In the genomic region with DNA sequence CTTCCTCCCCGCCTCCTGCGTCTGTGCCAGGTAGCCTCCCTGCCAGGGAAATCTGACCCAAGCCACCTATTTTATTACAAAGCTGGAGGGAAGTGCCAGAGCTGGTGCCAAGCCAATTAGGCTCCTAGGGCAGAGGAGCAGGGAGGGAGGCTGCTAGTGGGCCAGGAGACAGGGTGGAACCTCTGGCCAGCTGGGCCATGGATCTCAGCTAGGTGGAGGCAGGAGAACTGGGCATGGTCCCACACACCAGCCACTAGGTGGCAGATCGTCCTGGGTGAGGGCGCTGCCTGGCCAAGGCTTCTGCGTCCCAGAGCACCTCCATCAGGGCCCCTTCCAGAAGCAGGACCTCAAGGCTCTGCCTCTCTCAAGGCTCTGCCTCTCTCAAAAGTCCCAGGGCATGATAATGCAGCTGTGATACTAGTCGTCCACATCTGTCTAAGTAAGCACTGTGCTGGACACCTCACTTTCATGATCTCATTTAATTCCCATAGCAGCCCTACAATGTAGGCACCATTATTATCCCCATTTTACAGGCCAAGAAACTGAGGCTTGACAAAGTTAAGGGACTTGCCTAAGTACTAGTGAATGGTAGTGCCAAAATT, we compare ENCODE assay signal across 1 cellular context.
A peak's percentile ranks its signal among the peaks of the same experiment; 100 is the strongest.
TF ChIP-seq lines count a peak whose summit lies in the region.

No MANE protein-coding gene starts in this region.

TF ChIP-seq in H1, 55 proteins besides CTCF, POLR2A, EP300 and RAD21:
- TF ChIP-seq CBX5 (IDR thresholded peaks at IDR 0.05; ENCODE audit: low read depth, low read length) (no peak), EZH2 (IDR thresholded peaks at IDR 0.05; ENCODE audit: low read depth, low read length, severe bottlenecking) (no peak), BRCA1 (IDR thresholded peaks at IDR 0.05; ENCODE audit: low read depth, low read length) (no peak), PHF8 (conservative IDR thresholded peaks at IDR 0.05; ENCODE audit: low read depth, low read length) (no peak), TCF12 (IDR thresholded peaks at IDR 0.05; ENCODE audit: low read depth, low read length) (no peak), BACH1 (IDR thresholded peaks at IDR 0.05; ENCODE audit: low read length) (no peak), MAFK (IDR thresholded peaks at IDR 0.05; ENCODE audit: low read depth, low read length) (no peak), NANOG (IDR thresholded peaks at IDR 0.05; ENCODE audit: insufficient read depth, low read depth, low read length, poor library complexity, severe bottlenecking) (no peak), RFX5 (IDR thresholded peaks at IDR 0.05; ENCODE audit: borderline replicate concordance, low read depth, low read length) (no peak), GTF2F1 (IDR thresholded peaks at IDR 0.05; ENCODE audit: borderline replicate concordance, low read depth, low read length) (no peak), GABPA (IDR thresholded peaks at IDR 0.05; ENCODE audit: borderline replicate concordance, insufficient read depth, low read length) (peak; percentile 54; the same call in 1 of the 2 replicates), SP1 (IDR thresholded peaks at IDR 0.05; ENCODE audit: low read depth, low read length) (no peak), POU5F1 (IDR thresholded peaks at IDR 0.05; ENCODE audit: low read depth, low read length) (no peak), CREB1 (IDR thresholded peaks at IDR 0.05) (peak; percentile 41; the same call in 1 of the 2 replicates), KDM5A (IDR thresholded peaks at IDR 0.05; ENCODE audit: low read length) (no peak), HDAC6 (IDR thresholded peaks at IDR 0.05; ENCODE audit: low read depth, low read length) (no peak), EGR1 (IDR thresholded peaks at IDR 0.05; ENCODE audit: borderline replicate concordance, low read depth, low read length) (no peak), TAF7 (optimal IDR thresholded peaks at IDR 0.05; ENCODE audit: borderline replicate concordance, low read depth, low read length) (no peak), ZNF274 (IDR thresholded peaks at IDR 0.05; ENCODE audit: borderline replicate concordance, extremely low read depth, low read length) (no peak), RNF2 (IDR thresholded peaks at IDR 0.05; ENCODE audit: borderline replicate concordance, low read depth, low read length, missing control alignments, poor library complexity, severe bottlenecking) (no peak), CEBPB (IDR thresholded peaks at IDR 0.05; ENCODE audit: low read depth, low read length) (no peak), SAP30 (IDR thresholded peaks at IDR 0.05; ENCODE audit: insufficient read depth, insufficient replicate concordance, low read length) (no peak), SIRT6 (IDR thresholded peaks at IDR 0.05; ENCODE audit: low read length) (no peak), CHD1 (IDR thresholded peaks at IDR 0.05; ENCODE audit: low read depth, low read length) (no peak), TBP (IDR thresholded peaks at IDR 0.05; ENCODE audit: low read depth, low read length) (peak; percentile 12; the same call in 1 of the 2 replicates), KDM1A (IDR thresholded peaks at IDR 0.05; ENCODE audit: borderline replicate concordance, low read length) (peak; percentile 97), KDM4A (IDR thresholded peaks at IDR 0.05; ENCODE audit: low read depth, low read length, severe bottlenecking) (no peak), SUZ12 (IDR thresholded peaks at IDR 0.05; ENCODE audit: low read length) (no peak), BCL11A (IDR thresholded peaks at IDR 0.05; ENCODE audit: low read depth in 2 of 2, low read length in 2 of 2) (no peak), RXRA (IDR thresholded peaks at IDR 0.05; ENCODE audit: insufficient read depth, low read depth, low read length) (no peak), CBX8 (IDR thresholded peaks at IDR 0.05; ENCODE audit: borderline replicate concordance, low read depth, low read length) (no peak), SIN3A (conservative IDR thresholded peaks at IDR 0.05 in 1 of 2, IDR thresholded peaks at IDR 0.05 in 1 of 2; ENCODE audit: low read depth in 1 of 2, low read length in 2 of 2) (no peak), YY1 (IDR thresholded peaks at IDR 0.05; ENCODE audit: low read depth, low read length) (no peak), TEAD4 (IDR thresholded peaks at IDR 0.05; ENCODE audit: low read depth, low read length) (0 out of 2 replicates have a peak, but pooled peaks have one; percentile 54), POLR2AphosphoS5 (IDR thresholded peaks at IDR 0.05; ENCODE audit: low read depth, low read length) (no peak), HDAC2 (IDR thresholded peaks at IDR 0.05; ENCODE audit: borderline replicate concordance in 1 of 2, low read depth in 2 of 2, low read length in 2 of 2) (peak in 1 of 2 experiments; percentile 66; a peak in 1 of 4 replicates), SIX5 (IDR thresholded peaks at IDR 0.05; ENCODE audit: low read depth, low read length) (no peak), RBBP5 (IDR thresholded peaks at IDR 0.05; ENCODE audit: borderline replicate concordance, low read depth, low read length) (no peak), JUND (IDR thresholded peaks at IDR 0.05; ENCODE audit: low read length) (no peak)
- TF ChIP-seq, protein P1, sequence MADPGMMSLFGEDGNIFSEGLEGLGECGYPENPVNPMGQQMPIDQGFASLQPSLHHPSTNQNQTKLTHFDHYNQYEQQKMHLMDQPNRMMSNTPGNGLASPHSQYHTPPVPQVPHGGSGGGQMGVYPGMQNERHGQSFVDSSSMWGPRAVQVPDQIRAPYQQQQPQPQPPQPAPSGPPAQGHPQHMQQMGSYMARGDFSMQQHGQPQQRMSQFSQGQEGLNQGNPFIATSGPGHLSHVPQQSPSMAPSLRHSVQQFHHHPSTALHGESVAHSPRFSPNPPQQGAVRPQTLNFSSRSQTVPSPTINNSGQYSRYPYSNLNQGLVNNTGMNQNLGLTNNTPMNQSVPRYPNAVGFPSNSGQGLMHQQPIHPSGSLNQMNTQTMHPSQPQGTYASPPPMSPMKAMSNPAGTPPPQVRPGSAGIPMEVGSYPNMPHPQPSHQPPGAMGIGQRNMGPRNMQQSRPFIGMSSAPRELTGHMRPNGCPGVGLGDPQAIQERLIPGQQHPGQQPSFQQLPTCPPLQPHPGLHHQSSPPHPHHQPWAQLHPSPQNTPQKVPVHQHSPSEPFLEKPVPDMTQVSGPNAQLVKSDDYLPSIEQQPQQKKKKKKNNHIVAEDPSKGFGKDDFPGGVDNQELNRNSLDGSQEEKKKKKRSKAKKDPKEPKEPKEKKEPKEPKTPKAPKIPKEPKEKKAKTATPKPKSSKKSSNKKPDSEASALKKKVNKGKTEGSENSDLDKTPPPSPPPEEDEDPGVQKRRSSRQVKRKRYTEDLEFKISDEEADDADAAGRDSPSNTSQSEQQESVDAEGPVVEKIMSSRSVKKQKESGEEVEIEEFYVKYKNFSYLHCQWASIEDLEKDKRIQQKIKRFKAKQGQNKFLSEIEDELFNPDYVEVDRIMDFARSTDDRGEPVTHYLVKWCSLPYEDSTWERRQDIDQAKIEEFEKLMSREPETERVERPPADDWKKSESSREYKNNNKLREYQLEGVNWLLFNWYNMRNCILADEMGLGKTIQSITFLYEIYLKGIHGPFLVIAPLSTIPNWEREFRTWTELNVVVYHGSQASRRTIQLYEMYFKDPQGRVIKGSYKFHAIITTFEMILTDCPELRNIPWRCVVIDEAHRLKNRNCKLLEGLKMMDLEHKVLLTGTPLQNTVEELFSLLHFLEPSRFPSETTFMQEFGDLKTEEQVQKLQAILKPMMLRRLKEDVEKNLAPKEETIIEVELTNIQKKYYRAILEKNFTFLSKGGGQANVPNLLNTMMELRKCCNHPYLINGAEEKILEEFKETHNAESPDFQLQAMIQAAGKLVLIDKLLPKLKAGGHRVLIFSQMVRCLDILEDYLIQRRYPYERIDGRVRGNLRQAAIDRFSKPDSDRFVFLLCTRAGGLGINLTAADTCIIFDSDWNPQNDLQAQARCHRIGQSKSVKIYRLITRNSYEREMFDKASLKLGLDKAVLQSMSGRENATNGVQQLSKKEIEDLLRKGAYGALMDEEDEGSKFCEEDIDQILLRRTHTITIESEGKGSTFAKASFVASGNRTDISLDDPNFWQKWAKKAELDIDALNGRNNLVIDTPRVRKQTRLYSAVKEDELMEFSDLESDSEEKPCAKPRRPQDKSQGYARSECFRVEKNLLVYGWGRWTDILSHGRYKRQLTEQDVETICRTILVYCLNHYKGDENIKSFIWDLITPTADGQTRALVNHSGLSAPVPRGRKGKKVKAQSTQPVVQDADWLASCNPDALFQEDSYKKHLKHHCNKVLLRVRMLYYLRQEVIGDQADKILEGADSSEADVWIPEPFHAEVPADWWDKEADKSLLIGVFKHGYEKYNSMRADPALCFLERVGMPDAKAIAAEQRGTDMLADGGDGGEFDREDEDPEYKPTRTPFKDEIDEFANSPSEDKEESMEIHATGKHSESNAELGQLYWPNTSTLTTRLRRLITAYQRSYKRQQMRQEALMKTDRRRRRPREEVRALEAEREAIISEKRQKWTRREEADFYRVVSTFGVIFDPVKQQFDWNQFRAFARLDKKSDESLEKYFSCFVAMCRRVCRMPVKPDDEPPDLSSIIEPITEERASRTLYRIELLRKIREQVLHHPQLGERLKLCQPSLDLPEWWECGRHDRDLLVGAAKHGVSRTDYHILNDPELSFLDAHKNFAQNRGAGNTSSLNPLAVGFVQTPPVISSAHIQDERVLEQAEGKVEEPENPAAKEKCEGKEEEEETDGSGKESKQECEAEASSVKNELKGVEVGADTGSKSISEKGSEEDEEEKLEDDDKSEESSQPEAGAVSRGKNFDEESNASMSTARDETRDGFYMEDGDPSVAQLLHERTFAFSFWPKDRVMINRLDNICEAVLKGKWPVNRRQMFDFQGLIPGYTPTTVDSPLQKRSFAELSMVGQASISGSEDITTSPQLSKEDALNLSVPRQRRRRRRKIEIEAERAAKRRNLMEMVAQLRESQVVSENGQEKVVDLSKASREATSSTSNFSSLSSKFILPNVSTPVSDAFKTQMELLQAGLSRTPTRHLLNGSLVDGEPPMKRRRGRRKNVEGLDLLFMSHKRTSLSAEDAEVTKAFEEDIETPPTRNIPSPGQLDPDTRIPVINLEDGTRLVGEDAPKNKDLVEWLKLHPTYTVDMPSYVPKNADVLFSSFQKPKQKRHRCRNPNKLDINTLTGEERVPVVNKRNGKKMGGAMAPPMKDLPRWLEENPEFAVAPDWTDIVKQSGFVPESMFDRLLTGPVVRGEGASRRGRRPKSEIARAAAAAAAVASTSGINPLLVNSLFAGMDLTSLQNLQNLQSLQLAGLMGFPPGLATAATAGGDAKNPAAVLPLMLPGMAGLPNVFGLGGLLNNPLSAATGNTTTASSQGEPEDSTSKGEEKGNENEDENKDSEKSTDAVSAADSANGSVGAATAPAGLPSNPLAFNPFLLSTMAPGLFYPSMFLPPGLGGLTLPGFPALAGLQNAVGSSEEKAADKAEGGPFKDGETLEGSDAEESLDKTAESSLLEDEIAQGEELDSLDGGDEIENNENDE (IDR thresholded peaks at IDR 0.05; ENCODE audit: insufficient replicate concordance, low read length) = no peak
- TF ChIP-seq, protein P2, sequence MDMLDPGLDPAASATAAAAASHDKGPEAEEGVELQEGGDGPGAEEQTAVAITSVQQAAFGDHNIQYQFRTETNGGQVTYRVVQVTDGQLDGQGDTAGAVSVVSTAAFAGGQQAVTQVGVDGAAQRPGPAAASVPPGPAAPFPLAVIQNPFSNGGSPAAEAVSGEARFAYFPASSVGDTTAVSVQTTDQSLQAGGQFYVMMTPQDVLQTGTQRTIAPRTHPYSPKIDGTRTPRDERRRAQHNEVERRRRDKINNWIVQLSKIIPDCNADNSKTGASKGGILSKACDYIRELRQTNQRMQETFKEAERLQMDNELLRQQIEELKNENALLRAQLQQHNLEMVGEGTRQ (IDR thresholded peaks at IDR 0.05; ENCODE audit: low read length) = no peak
- TF ChIP-seq, protein P3, sequence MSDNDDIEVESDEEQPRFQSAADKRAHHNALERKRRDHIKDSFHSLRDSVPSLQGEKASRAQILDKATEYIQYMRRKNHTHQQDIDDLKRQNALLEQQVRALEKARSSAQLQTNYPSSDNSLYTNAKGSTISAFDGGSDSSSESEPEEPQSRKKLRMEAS (IDR thresholded peaks at IDR 0.05) = peak; percentile 54
- TF ChIP-seq, protein P4, sequence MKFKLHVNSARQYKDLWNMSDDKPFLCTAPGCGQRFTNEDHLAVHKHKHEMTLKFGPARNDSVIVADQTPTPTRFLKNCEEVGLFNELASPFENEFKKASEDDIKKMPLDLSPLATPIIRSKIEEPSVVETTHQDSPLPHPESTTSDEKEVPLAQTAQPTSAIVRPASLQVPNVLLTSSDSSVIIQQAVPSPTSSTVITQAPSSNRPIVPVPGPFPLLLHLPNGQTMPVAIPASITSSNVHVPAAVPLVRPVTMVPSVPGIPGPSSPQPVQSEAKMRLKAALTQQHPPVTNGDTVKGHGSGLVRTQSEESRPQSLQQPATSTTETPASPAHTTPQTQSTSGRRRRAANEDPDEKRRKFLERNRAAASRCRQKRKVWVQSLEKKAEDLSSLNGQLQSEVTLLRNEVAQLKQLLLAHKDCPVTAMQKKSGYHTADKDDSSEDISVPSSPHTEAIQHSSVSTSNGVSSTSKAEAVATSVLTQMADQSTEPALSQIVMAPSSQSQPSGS (IDR thresholded peaks at IDR 0.05; ENCODE audit: low read length) = no peak
